28 cellular contexts compared by ENCODE assay signal in the genomic region with DNA sequence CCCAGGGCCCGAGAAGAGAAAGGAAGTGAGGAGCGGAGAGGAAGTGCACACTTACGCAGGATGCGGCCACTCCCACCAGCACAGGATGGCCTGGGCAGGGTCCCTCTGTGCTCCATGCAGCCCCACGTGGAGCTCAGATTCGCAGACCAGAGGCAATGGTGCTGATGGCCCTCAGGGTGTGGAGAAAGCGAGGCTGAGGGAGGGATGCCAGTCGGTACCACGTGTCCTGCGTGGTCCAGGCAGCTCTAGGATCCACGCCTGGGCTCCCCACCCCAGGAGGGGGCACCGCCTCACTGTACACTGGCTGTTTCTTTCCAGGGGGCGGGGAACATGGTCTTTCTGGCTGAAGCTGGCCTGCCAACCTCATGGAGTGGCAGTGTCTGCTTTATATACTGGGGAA.
"Had no signal": no experiment of that assay in that cellular context is flagged by ENCODE, and none has a peak within 500 bp of the region (broad histone marks: within the 10 kb centered on the region; RNA-seq: fewer than 3 reads in every experiment).

No MANE protein-coding gene starts in this region.

- H3K9me3 ChIP-seq: gastrocnemius medialis, heart left ventricle, mucosa of descending colon, prostate gland, spleen, thoracic aorta, transverse colon, upper lobe of right lung, uterus had no signal

- H3K27ac Mint-ChIP-seq: memory B cell; mesothelial cell of epicardium; naive B cell; natural killer cell treated with Interleukin-12 subunit alpha and Interleukin-12 subunit beta and Interleukin-15 and Interleukin-18, amount 100 ng/mL, for 72 hours; stimulated activated memory B cell treated with anti-CD40 and anti-IgM and Interleukin-4, amounts not matched to agents 10 μg/mL and 1 μg/mL and 100 μg/mL, for 72 hours had no signal

- H3K4me3 Mint-ChIP-seq: endodermal cell; memory B cell; mesothelial cell of epicardium; natural killer cell treated with Interleukin-12 subunit alpha and Interleukin-12 subunit beta and Interleukin-15 and Interleukin-18, amount 100 ng/mL, for 72 hours; neural crest cell; stimulated activated memory B cell treated with anti-CD40 and anti-IgM and Interleukin-4, amounts not matched to agents 10 μg/mL and 1 μg/mL and 100 μg/mL, for 72 hours had no signal

- ATAC-seq: esophagus mucosa; gastrocnemius medialis; left colon; natural killer cell treated with Interleukin-12 subunit alpha and Interleukin-12 subunit beta and Interleukin-15 and Interleukin-18, amount 100 ng/mL, for 72 hours; stimulated activated memory B cell treated with anti-CD40 and anti-IgM and Interleukin-4, amounts not matched to agents 10 μg/mL and 1 μg/mL and 100 μg/mL, for 72 hours; stimulated activated naive CD8-positive, alpha-beta T cell treated with anti-CD3 and anti-CD28 coated beads, Interleukin-15, Interleukin-2, amounts not matched to agents 100 U/mL and 50 U/mL, for 24 hours; upper lobe of right lung had no signal

- H3K4me3 ChIP-seq: dorsolateral prefrontal cortex, gastrocnemius medialis, heart left ventricle, hepatocyte, lung, mucosa of descending colon, prostate gland, skin epidermis, spleen, thoracic aorta, transverse colon, upper lobe of right lung, uterus had no signal

- H3K27ac ChIP-seq: dorsolateral prefrontal cortex, epithelial cell of prostate, gastrocnemius medialis, hepatocyte, prostate gland, spleen, thoracic aorta, upper lobe of right lung had no signal

- H3K36me3 Mint-ChIP-seq: memory B cell; mesothelial cell of epicardium; naive B cell; natural killer cell treated with Interleukin-12 subunit alpha and Interleukin-12 subunit beta and Interleukin-15 and Interleukin-18, amount 100 ng/mL, for 72 hours; stimulated activated memory B cell treated with anti-CD40 and anti-IgM and Interleukin-4, amounts not matched to agents 10 μg/mL and 1 μg/mL and 100 μg/mL, for 72 hours had no signal

- H3K4me1 Mint-ChIP-seq: endodermal cell; memory B cell; naive B cell; neural crest cell; stimulated activated memory B cell treated with anti-CD40 and anti-IgM and Interleukin-4, amounts not matched to agents 10 μg/mL and 1 μg/mL and 100 μg/mL, for 72 hours had no signal

- H3K27me3 ChIP-seq: dorsolateral prefrontal cortex, hepatocyte, transverse colon, upper lobe of right lung, uterus had no signal

- H3K36me3 ChIP-seq: gastrocnemius medialis, heart left ventricle, prostate gland, spleen, thoracic aorta, transverse colon, upper lobe of right lung, uterus had no signal

- H3K4me1 ChIP-seq: gastrocnemius medialis, prostate gland, transverse colon, upper lobe of right lung had no signal

- H3K4me2 ChIP-seq: hepatocyte had no signal

- DNase-seq: dorsolateral prefrontal cortex; effector CD8-positive, alpha-beta T cell; foreskin fibroblast; gastrocnemius medialis; left colon; naive B cell; spleen; stimulated activated CD4-positive, alpha-beta T cell treated with anti-CD3 and anti-CD28 coated beads, Interleukin-4, amount 100 ng/mL, for 4 hours; stimulated activated naive CD8-positive, alpha-beta T cell treated with anti-CD3 and anti-CD28 coated beads, Interleukin-15, Interleukin-2, amounts not matched to agents 100 U/mL and 50 U/mL, for 24 hours; substantia nigra; transverse colon; upper lobe of right lung; uterus had no signal

- H3K9me3 Mint-ChIP-seq: endodermal cell; mesothelial cell of epicardium; natural killer cell treated with Interleukin-12 subunit alpha and Interleukin-12 subunit beta and Interleukin-15 and Interleukin-18, amount 100 ng/mL, for 72 hours; neural crest cell had no signal
